In genomic region chr17:73401911-73402310, GRCh38 we compare ENCODE assay signal across 11 cellular contexts.
DNase-seq lines count a peak whose midpoint lies in the region; ATAC-seq and TF ChIP-seq lines count a peak whose summit lies in the region.
"Had no signal": no experiment of that assay in that cellular context is flagged by ENCODE, and none has a peak within 500 bp of the region (broad histone marks: within the 10 kb centered on the region; RNA-seq: fewer than 3 reads in every experiment).

No MANE protein-coding gene starts in this region.

- no peaks in the 10 kb centered on the region for H3K9me3 Mint-ChIP-seq in activated CD8-positive, alpha-beta memory T cell treated with anti-CD3 and anti-CD28 coated beads, Interleukin-2, amount 10 ng/mL, durations not matched to agents 7 days and 5 days (ENCODE audit: low read depth)
- no peaks in the 10 kb centered on the region for H3K9me3 Mint-ChIP-seq in activated CD4-positive, alpha-beta memory T cell treated with anti-CD3 and anti-CD28 coated beads, Interleukin-2, amount 10 ng/mL, durations not matched to agents 7 days and 5 days

- intact Hi-C loops in left cardiac atrium (cut with DNase I) (no loop called here), spleen (cut with DNase I; ENCODE audit: low total_unique reads) (no loop called here)

- no peaks in the 10 kb centered on the region for H3K27me3 Mint-ChIP-seq in activated CD8-positive, alpha-beta memory T cell treated with anti-CD3 and anti-CD28 coated beads, Interleukin-2, amount 10 ng/mL, durations not matched to agents 7 days and 5 days
- H3K27me3 Mint-ChIP-seq in activated CD4-positive, alpha-beta memory T cell treated with anti-CD3 and anti-CD28 coated beads, Interleukin-2, amount 10 ng/mL, durations not matched to agents 7 days and 5 days: no peaks in the 10 kb centered on the region

- no peak overlapping the region for H3K4me3 Mint-ChIP-seq in activated CD8-positive, alpha-beta memory T cell treated with anti-CD3 and anti-CD28 coated beads, Interleukin-2, amount 10 ng/mL, durations not matched to agents 7 days and 5 days
- H3K4me3 Mint-ChIP-seq in activated CD4-positive, alpha-beta memory T cell treated with anti-CD3 and anti-CD28 coated beads, Interleukin-2, amount 10 ng/mL, durations not matched to agents 7 days and 5 days: no peak overlapping the region

- H3K27ac ChIP-seq in spleen: no peak overlapping the region

- no peaks in the 10 kb centered on the region for H3K36me3 Mint-ChIP-seq in activated CD8-positive, alpha-beta memory T cell treated with anti-CD3 and anti-CD28 coated beads, Interleukin-2, amount 10 ng/mL, durations not matched to agents 7 days and 5 days
- H3K36me3 Mint-ChIP-seq in activated CD4-positive, alpha-beta memory T cell treated with anti-CD3 and anti-CD28 coated beads, Interleukin-2, amount 10 ng/mL, durations not matched to agents 7 days and 5 days (ENCODE audit: low read depth): no peaks in the 10 kb centered on the region

- TF ChIP-seq POLR2A in spleen (IDR thresholded peaks at IDR 0.05): no peak

- peaks cover 0 to 32% (median 0%) of the 10 kb centered on the region in 6 donors for H3K36me3 ChIP-seq in spleen

- peak; percentile 49 for DNase-seq in activated CD8-positive, alpha-beta memory T cell treated with anti-CD3 and anti-CD28 coated beads, Interleukin-2, amount 10 ng/mL, durations not matched to agents 7 days and 5 days
- DNase-seq in activated CD8-positive, alpha-beta memory T cell treated with anti-CD3 and anti-CD28 coated beads, Interleukin-2, amount 50 U/mL, for 4 hours: no peak
- peak; percentile 31 for DNase-seq in activated CD4-positive, alpha-beta memory T cell treated with anti-CD3 and anti-CD28 coated beads, Interleukin-2, amount 10 ng/mL, durations not matched to agents 7 days and 5 days
- DNase-seq in left cardiac atrium: peak; percentile 58
- DNase-seq in spleen: peak; percentile 72
- DNase-seq: cerebellar nuclear complex; NCI-H187 treated with DMSO at 0.1 percent for 48 hours; stimulated activated CD4-positive, alpha-beta T cell treated with anti-CD3 and anti-CD28 coated beads, Interleukin-2, amount 100 ng/mL, for 24 hours had no signal

- no peaks in the 10 kb centered on the region for H3K9me3 ChIP-seq in spleen

- 46 to 74% (median 53%) methylated on average over 4 to 18 of the region's 18 CpGs for WGBS in spleen, 5 donors

- no peak for TF ChIP-seq CTCF in spleen (IDR thresholded peaks at IDR 0.05 in 8 of 11, conservative IDR thresholded peaks at IDR 0.05 in 3 of 11)

- H3K27ac Mint-ChIP-seq in activated CD8-positive, alpha-beta memory T cell treated with anti-CD3 and anti-CD28 coated beads, Interleukin-2, amount 10 ng/mL, durations not matched to agents 7 days and 5 days: no peak overlapping the region
- no peak overlapping the region for H3K27ac Mint-ChIP-seq in activated CD4-positive, alpha-beta memory T cell treated with anti-CD3 and anti-CD28 coated beads, Interleukin-2, amount 10 ng/mL, durations not matched to agents 7 days and 5 days

- no peaks in the 10 kb centered on the region for H3K27me3 ChIP-seq in spleen (replicated peaks in 1 of 7)

- peak; percentile 49 for ATAC-seq in activated CD8-positive, alpha-beta memory T cell treated with anti-CD3 and anti-CD28 coated beads, Interleukin-2, amount 10 ng/mL, durations not matched to agents 7 days and 5 days
- ATAC-seq in left cardiac atrium (peak in 1 of 2 donors; percentile 27), GM21447 (IDR thresholded peaks at IDR 0.05; ENCODE audit: unreplicated experiment) (no peak), GM18868 (IDR thresholded peaks at IDR 0.05; ENCODE audit: unreplicated experiment) (no peak), GM18502 (IDR thresholded peaks at IDR 0.05; ENCODE audit: poor library complexity, unreplicated experiment) (no peak)

- peaks cover 0 to 7% (median 0%) of the 10 kb centered on the region in 6 donors for H3K4me1 ChIP-seq in spleen

- peak overlapping the region in 1 of 8 donors; percentile 11 for H3K4me3 ChIP-seq in spleen

- no peaks in the 10 kb centered on the region for H3K4me1 Mint-ChIP-seq in activated CD8-positive, alpha-beta memory T cell treated with anti-CD3 and anti-CD28 coated beads, Interleukin-2, amount 10 ng/mL, durations not matched to agents 7 days and 5 days
- H3K4me1 Mint-ChIP-seq in activated CD4-positive, alpha-beta memory T cell treated with anti-CD3 and anti-CD28 coated beads, Interleukin-2, amount 10 ng/mL, durations not matched to agents 7 days and 5 days: no peaks in the 10 kb centered on the region

- POLR2A ChIA-PET in activated CD4-positive, alpha-beta memory T cell treated with anti-CD3 and anti-CD28 coated beads, Interleukin-2, amount 10 ng/mL, durations not matched to agents 7 days and 5 days (lab: Charles Lee): no interaction called here

- CTCF ChIA-PET in activated CD8-positive, alpha-beta memory T cell treated with anti-CD3 and anti-CD28 coated beads, Interleukin-2, amount 10 ng/mL, durations not matched to agents 7 days and 5 days (lab: Charles Lee): no interaction called here
- CTCF ChIA-PET in activated CD4-positive, alpha-beta memory T cell treated with anti-CD3 and anti-CD28 coated beads, Interleukin-2, amount 10 ng/mL, durations not matched to agents 7 days and 5 days (lab: Charles Lee): no interaction called here
